ENCODE assay signal across 29 cellular contexts in genomic region chr10:4398602-4399001, GRCh38.
"Had no signal": no experiment of that assay in that cellular context is flagged by ENCODE, and none has a peak within 500 bp of the region (broad histone marks: within the 10 kb centered on the region; RNA-seq: fewer than 3 reads in every experiment).

No MANE protein-coding gene starts in this region.

- H3K9me3 ChIP-seq: left ventricle myocardium inferior, neutrophil, ovary, prostate gland, sigmoid colon, spleen, suprapubic skin, thoracic aorta, tibial artery, upper lobe of right lung had no signal

- ATAC-seq: natural killer cell; right cardiac atrium; stimulated activated effector memory CD8-positive, alpha-beta T cell treated with anti-CD3 and anti-CD28 coated beads, Interleukin-12 subunit alpha, Interleukin-12 subunit beta, amount 100 ng/mL, for 72 hours; upper lobe of right lung had no signal

- H3K27me3 Mint-ChIP-seq: naive B cell had no signal

- H3K9me3 Mint-ChIP-seq: mesothelial cell of epicardium; naive B cell; natural killer cell; nephron progenitor cell; stimulated activated effector memory CD8-positive, alpha-beta T cell treated with anti-CD3 and anti-CD28 coated beads, Interleukin-12 subunit alpha, Interleukin-12 subunit beta, amount 100 ng/mL, for 72 hours; stimulated activated naive CD8-positive, alpha-beta T cell treated with anti-CD3 and anti-CD28 coated beads, Interleukin-15, Interleukin-2, amounts not matched to agents 100 ng/mL and 50 ng/mL, for 24 hours had no signal

- H3K36me3 Mint-ChIP-seq: mesothelial cell of epicardium; naive B cell; natural killer cell; neural progenitor cell; stimulated activated effector memory CD8-positive, alpha-beta T cell treated with anti-CD3 and anti-CD28 coated beads, Interleukin-12 subunit alpha, Interleukin-12 subunit beta, amount 100 ng/mL, for 72 hours had no signal

- H3K79me2 ChIP-seq: hepatocyte had no signal

- H3K4me3 Mint-ChIP-seq: mesothelial cell of epicardium; naive B cell; natural killer cell; nephron progenitor cell; neural progenitor cell; stimulated activated effector memory CD8-positive, alpha-beta T cell treated with anti-CD3 and anti-CD28 coated beads, Interleukin-12 subunit alpha, Interleukin-12 subunit beta, amount 100 ng/mL, for 72 hours; stimulated activated naive CD8-positive, alpha-beta T cell treated with anti-CD3 and anti-CD28 coated beads, Interleukin-15, Interleukin-2, amounts not matched to agents 100 ng/mL and 50 ng/mL, for 24 hours had no signal

- H3K4me2 ChIP-seq: hepatocyte, neural progenitor cell had no signal

- H3K4me3 ChIP-seq: hepatocyte, left ventricle myocardium inferior, lung, neural progenitor cell, ovary, prostate gland, sigmoid colon, spleen, suprapubic skin, thoracic aorta, tibial artery, upper lobe of right lung had no signal

- H2AFZ ChIP-seq: hepatocyte, neural progenitor cell had no signal

- H3K27ac Mint-ChIP-seq: mesothelial cell of epicardium; naive B cell; natural killer cell; nephron progenitor cell; neural progenitor cell; stimulated activated effector memory CD8-positive, alpha-beta T cell treated with anti-CD3 and anti-CD28 coated beads, Interleukin-12 subunit alpha, Interleukin-12 subunit beta, amount 100 ng/mL, for 72 hours; stimulated activated naive CD8-positive, alpha-beta T cell treated with anti-CD3 and anti-CD28 coated beads, Interleukin-15, Interleukin-2, amounts not matched to agents 100 ng/mL and 50 ng/mL, for 24 hours had no signal

- H3K27ac ChIP-seq: hepatocyte, left ventricle myocardium inferior, neural progenitor cell, neutrophil, ovary, prostate gland, spleen, suprapubic skin, thoracic aorta, tibial artery, upper lobe of right lung had no signal

- H3K36me3 ChIP-seq: left ventricle myocardium inferior, neural progenitor cell, neutrophil, ovary, prostate gland, sigmoid colon, spleen, suprapubic skin, thoracic aorta, tibial artery, upper lobe of right lung had no signal

- DNase-seq: islet precursor cell; left ventricle myocardium inferior; mesendoderm; naive B cell; natural killer cell; nephron progenitor cell; occipital lobe; ovary; retina; right cardiac atrium; sigmoid colon; small intestine; spleen; stimulated activated CD4-positive, alpha-beta T cell treated with anti-CD3 and anti-CD28 coated beads, Interleukin-4, amount 100 ng/mL, for 24 hours; stimulated activated naive CD4-positive, alpha-beta T cell; tibial artery; trophoblast cell; upper lobe of right lung had no signal

- H3K4me1 Mint-ChIP-seq: naive B cell; natural killer cell; nephron progenitor cell; neural progenitor cell; stimulated activated effector memory CD8-positive, alpha-beta T cell treated with anti-CD3 and anti-CD28 coated beads, Interleukin-12 subunit alpha, Interleukin-12 subunit beta, amount 100 ng/mL, for 72 hours had no signal

- H3K9ac ChIP-seq: neural progenitor cell had no signal

- FAIRE-seq: small intestine, urothelium cell line had no signal

- H3K27me3 ChIP-seq: hepatocyte, neural progenitor cell, neutrophil, ovary, sigmoid colon, spleen, suprapubic skin, tibial artery, upper lobe of right lung had no signal

- H3K4me1 ChIP-seq: left ventricle myocardium inferior, neural progenitor cell, prostate gland, spleen, suprapubic skin, tibial artery, upper lobe of right lung had no signal
